ENCODE assay signal across 8 cellular contexts in the genomic region with DNA sequence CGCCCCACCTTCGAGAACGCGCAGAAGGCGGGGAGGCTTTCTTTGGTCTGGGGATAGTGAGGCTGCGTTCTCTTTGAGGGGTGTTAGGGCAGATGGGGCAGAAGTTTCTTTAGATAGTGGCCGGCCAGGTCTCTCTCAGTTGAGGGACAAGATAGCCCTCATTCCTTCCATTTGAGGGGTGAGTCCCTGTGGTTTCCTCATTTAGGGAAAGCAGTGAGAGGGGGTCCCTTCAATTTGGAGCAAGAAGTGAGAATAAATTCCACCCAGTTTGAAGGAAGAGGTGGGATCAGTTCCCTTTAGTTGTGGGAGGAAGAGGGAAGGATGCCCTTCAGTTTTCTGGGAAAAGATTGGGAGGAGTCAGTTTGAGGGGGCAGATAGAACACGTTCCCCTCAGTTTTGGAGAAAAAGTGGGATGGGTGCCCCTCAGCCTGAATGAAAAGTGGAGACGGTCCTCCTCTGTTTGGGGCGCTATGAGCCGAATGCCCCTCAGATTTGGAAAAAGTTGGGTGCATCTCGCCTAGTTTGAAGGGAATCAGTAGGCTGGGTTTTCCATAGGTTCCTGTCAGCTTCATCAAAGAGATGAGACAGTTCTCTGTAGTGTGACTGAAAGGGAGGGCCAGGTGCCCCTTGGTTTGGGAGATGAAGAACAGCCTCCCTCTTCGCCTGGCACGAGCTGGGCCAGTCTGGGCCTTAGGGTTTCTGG. TPM values are rescaled to one million over a fixed set of nuclear protein-coding genes. Genes with fewer than 3 reads are reported as not detected.
A peak's percentile ranks its signal among the peaks of the same experiment; 100 is the strongest.
DNase-seq lines count a peak whose midpoint lies in the region; ATAC-seq, FAIRE-seq and TF ChIP-seq lines count a peak whose summit lies in the region.

No MANE protein-coding gene starts in this region.

- H3K4me1 ChIP-seq in A549 (peaks cover 47% of the 10 kb centered on the region), mesendoderm (ENCODE audit: control insufficient read depth, low read depth, low read length) (peaks cover 19% of the 10 kb centered on the region)

- no peak overlapping the region for H2BK120ac ChIP-seq in mesendoderm (ENCODE audit: low read depth, low read length)

- H3K9me3 ChIP-seq in A549: no peaks in the 10 kb centered on the region

- no peak overlapping the region for H2AK5ac ChIP-seq in mesendoderm (ENCODE audit: low read length)

- peak overlapping the region; percentile 73 for H3K9ac ChIP-seq in mesendoderm (ENCODE audit: low read length)

- in situ Hi-C loops in astrocyte of the spinal cord (cut with HindIII; ENCODE audit: low sequenced_read_pairs): no loop called here

- POLR2A ChIA-PET in A549 (lab: Yijun Ruan, JAX) (interaction anchor here (0.5 to 3.3 kb wide), 13 partner anchors 9 to 195 kb away, joined by 3 to 30 read pairs (median 3); partner anchors contain the start of genes NOL3 and TMEM208), HEK293T (lab: Yijun Ruan, JAX) (interaction anchor here (0.7 to 5.3 kb wide), 17 partner anchors 8 to 180 kb away, joined by 3 to 41 read pairs (median 3); partner anchors contain the start of genes PLEKHG4 and TMEM208)

- H4K5ac ChIP-seq in mesendoderm (ENCODE audit: low read length): no peak overlapping the region

- H3K4me2 ChIP-seq in A549: peak overlapping the region; percentile 97
- H3K4me2 ChIP-seq in mesendoderm (ENCODE audit: low read length): peak overlapping the region; percentile 83

- CTCF ChIA-PET in A549 (lab: Yijun Ruan, JAX) (interaction anchor here (0.7 to 9.7 kb wide), 13 partner anchors 12 to 569 kb away, joined by 3 to 138 read pairs (median 6); partner anchors contain the start of genes KCTD19, LRRC36 and TMEM208), HEK293T (lab: Yijun Ruan, JAX) (interaction anchor here (0.6 to 2.7 kb wide), 2 partner anchors 13 to 380 kb away, joined by 3 to 10 read pairs; no protein-coding TSS in a partner anchor)

- no peak overlapping the region for H2BK5ac ChIP-seq in mesendoderm (ENCODE audit: low read length)

- no peak overlapping the region for H3K4ac ChIP-seq in mesendoderm (ENCODE audit: low read depth, low read length)

- DNase-seq in A549 (ENCODE audit: low read depth in 1 of 2, low spot score in 1 of 2) (no peak), HEK293T (ENCODE audit: extremely low spot score) (no peak), astrocyte of the spinal cord (ENCODE audit: low read depth, low spot score) (no peak), mesendoderm (no peak), SIG-M5 (lab: John Stamatoyannopoulos, UW) (no peak), H4 (ENCODE audit: low spot score) (no peak)

- peak overlapping the region; percentile 89 for H3K18ac ChIP-seq in mesendoderm (ENCODE audit: low read length)

- no peak for TF ChIP-seq EP300 in A549 (IDR thresholded peaks at IDR 0.05)

- TF ChIP-seq CTCF in A549 (IDR thresholded peaks at IDR 0.05) (no peak), astrocyte of the spinal cord (IDR thresholded peaks at IDR 0.05; ENCODE audit: low read depth, low read length) (no peak)

- H3K79me1 ChIP-seq in mesendoderm (ENCODE audit: low read length): peaks cover 7% of the 10 kb centered on the region

- H3K4me3 ChIP-seq in A549 (peak overlapping the region; percentile 74), astrocyte of the spinal cord (ENCODE audit: low read depth, low read length) (peak overlapping the region; percentile 59), mesendoderm (ENCODE audit: low read length) (no peak overlapping the region)

- FAIRE-seq in A549 (lab: Jason Lieb, UNC): no peak

- peak overlapping the region; percentile 90 for H3K56ac ChIP-seq in mesendoderm (ENCODE audit: low read length)

- H3K79me2 ChIP-seq in mesendoderm (ENCODE audit: control insufficient read depth, insufficient read depth, low read length): peaks cover 7% of the 10 kb centered on the region

- TF ChIP-seq RAD21 in A549 (conservative IDR thresholded peaks at IDR 0.05 in 1 of 2, IDR thresholded peaks at IDR 0.05 in 1 of 2): no peak

- no peak overlapping the region for H2BK15ac ChIP-seq in mesendoderm (replicated peaks; ENCODE audit: low read depth)

- peak in 1 of 2 experiments; percentile 2; a peak in 1 of 6 replicates for ATAC-seq in A549
- ATAC-seq in GM19324 (IDR thresholded peaks at IDR 0.05; ENCODE audit: low FRiP score, unreplicated experiment): no peak
- no peak for ATAC-seq in HG03342 (IDR thresholded peaks at IDR 0.05; ENCODE audit: unreplicated experiment)

- TF ChIP-seq POLR2A in A549 (IDR thresholded peaks at IDR 0.05; ENCODE audit: low read length): no peak

- H3K23ac ChIP-seq in mesendoderm (ENCODE audit: low read length): no peak overlapping the region

- peaks cover 4% of the 10 kb centered on the region for H3K27me3 ChIP-seq in mesendoderm (ENCODE audit: insufficient read depth, low read length, poor library complexity)

- 8% methylated on average over 14 of the region's 14 CpGs for WGBS in A549 (ENCODE audit: missing lambda C conversion rate)
- no CpG with 5 or more reads among the region's 14 CpGs for WGBS in mesendoderm (ENCODE audit: extremely low coverage, insufficient coverage, low lambda C conversion rate)

- H3K27ac ChIP-seq in A549 (peak overlapping the region; percentile 77 to 95), mesendoderm (ENCODE audit: low read depth, low read length) (no peak overlapping the region)

- H4K8ac ChIP-seq in mesendoderm (ENCODE audit: low read depth, low read length): no peak overlapping the region

- H3K36me3 ChIP-seq in mesendoderm (ENCODE audit: control insufficient read depth, insufficient read depth, low read length): no peaks in the 10 kb centered on the region

TF ChIP-seq in A549, 52 proteins besides CTCF, POLR2A, EP300 and RAD21 (continues in another document):
- TF ChIP-seq CHD2 (IDR thresholded peaks at IDR 0.05; ENCODE audit: low read length, partially characterized antibody): peak; percentile 12
- peak; percentile 96 for TF ChIP-seq E2F6 (IDR thresholded peaks at IDR 0.05; ENCODE audit: borderline replicate concordance, low read depth)

TF ChIP-seq in HEK293T, 16 proteins besides CTCF, POLR2A, EP300 and RAD21:
- peak; percentile 94 for TF ChIP-seq L3MBTL2 (conservative IDR thresholded peaks at IDR 0.05)
- TF ChIP-seq FOXK2 (IDR thresholded peaks at IDR 0.05): no peak
- no peak for TF ChIP-seq FOXM1 (IDR thresholded peaks at IDR 0.05; ENCODE audit: borderline replicate concordance)

RNA-seq across cellular contexts. Expression of gene FHOD1, which starts 0.6 kb away (rescaled TPM):
- polyA plus RNA-seq in A549 (2011; rRNA removed) (16.1 and 18.1 TPM in 2 replicates), A549 (2017; fragmentation: RNase III; extraction: RNeasy Plus Mini Kit Qiagen cat#74134 plus additional on column Dnase treatment) (29.1 to 34.2 TPM (median 33.6 TPM) in 3 replicates)
- polyA plus RNA-seq in A549 (2012; cell fraction: cytosol; rRNA removed): 34.2 and 36.9 TPM in 2 replicates
- 169 and 214 TPM in 2 replicates for polyA plus RNA-seq in A549 (2012; cell fraction: nucleus; rRNA removed)
- 23.2 and 31.8 TPM in 2 replicates for polyA minus RNA-seq in A549 (2011; rRNA and poly(A)+ RNA removed)
- 37.1 TPM for polyA plus RNA-seq in mesendoderm (2013, experiment 1 of 2)
- polyA plus RNA-seq in mesendoderm (2013, experiment 2 of 2): 37.3 TPM
- 18.4 and 21.2 TPM in 2 replicates for total RNA-seq in H4 (2014; rRNA removed; shearing (Covaris generic))

RNA-seq across cellular contexts. Expression of gene SLC9A5, which starts 0.9 kb away (rescaled TPM):
- polyA plus RNA-seq in A549 (2011; rRNA removed): 0.83 and 1.1 TPM in 2 replicates
- polyA plus RNA-seq in A549 (2012; cell fraction: cytosol; rRNA removed): 1.2 and 1.3 TPM in 2 replicates
- polyA plus RNA-seq in A549 (2012; cell fraction: nucleus; rRNA removed): 8.4 and 9.9 TPM in 2 replicates
- 1.6 to 2.6 TPM (median 2.5 TPM) in 3 replicates for polyA plus RNA-seq in A549 (2017; fragmentation: RNase III; extraction: RNeasy Plus Mini Kit Qiagen cat#74134 plus additional on column Dnase treatment)
- polyA minus RNA-seq in A549 (2011; rRNA and poly(A)+ RNA removed): 0.99 and 1.6 TPM in 2 replicates
- 1.1 TPM for polyA plus RNA-seq in mesendoderm (2013, experiment 1 of 2)
- 0.95 TPM for polyA plus RNA-seq in mesendoderm (2013, experiment 2 of 2)
- 0.81 and 1.4 TPM in 2 replicates for total RNA-seq in H4 (2014; rRNA removed; shearing (Covaris generic))

RNA-seq across cellular contexts. Expression of gene TMEM208, which starts 20.9 kb away (rescaled TPM):
- 70.2 and 73.5 TPM in 2 replicates for polyA plus RNA-seq in A549 (2011; rRNA removed)
- 117 and 121 TPM in 2 replicates for polyA plus RNA-seq in A549 (2012; cell fraction: cytosol; rRNA removed)
- 96.8 and 125 TPM in 2 replicates for polyA plus RNA-seq in A549 (2012; cell fraction: nucleus; rRNA removed)
- 103 to 114 TPM (median 114 TPM) in 3 replicates for polyA plus RNA-seq in A549 (2017; fragmentation: RNase III; extraction: RNeasy Plus Mini Kit Qiagen cat#74134 plus additional on column Dnase treatment)
- polyA minus RNA-seq in A549 (2011; rRNA and poly(A)+ RNA removed): 61.1 and 70.3 TPM in 2 replicates
- 37.1 TPM for polyA plus RNA-seq in mesendoderm (2013, experiment 1 of 2)
- 34.1 TPM for polyA plus RNA-seq in mesendoderm (2013, experiment 2 of 2)
- total RNA-seq in H4 (2014; rRNA removed; shearing (Covaris generic)): 31.1 and 38.4 TPM in 2 replicates

RNA-seq across cellular contexts. Expression of gene PLEKHG4, which starts 31.5 kb away (rescaled TPM):
- 10.0 and 17.7 TPM in 2 replicates for polyA plus RNA-seq in A549 (2011; rRNA removed)
- 16.6 and 21.7 TPM in 2 replicates for polyA plus RNA-seq in A549 (2012; cell fraction: cytosol; rRNA removed)
- polyA plus RNA-seq in A549 (2012; cell fraction: nucleus; rRNA removed): 99.4 and 105 TPM in 2 replicates
- 15.6 to 16.6 TPM (median 15.9 TPM) in 3 replicates for polyA plus RNA-seq in A549 (2017; fragmentation: RNase III; extraction: RNeasy Plus Mini Kit Qiagen cat#74134 plus additional on column Dnase treatment)
- polyA minus RNA-seq in A549 (2011; rRNA and poly(A)+ RNA removed): 21.7 and 24.1 TPM in 2 replicates
- 1.8 TPM for polyA plus RNA-seq in mesendoderm (2013, experiment 1 of 2)
- polyA plus RNA-seq in mesendoderm (2013, experiment 2 of 2): 2.0 TPM
- total RNA-seq in H4 (2014; rRNA removed; shearing (Covaris generic)): 2.4 and 6.7 TPM in 2 replicates

RNA-seq across cellular contexts. Expression of gene ELMO3, which starts 48.9 kb away (rescaled TPM):
- polyA plus RNA-seq in A549 (2011; rRNA removed) (0.62 and 1.0 TPM in 2 replicates), A549 (2017; fragmentation: RNase III; extraction: RNeasy Plus Mini Kit Qiagen cat#74134 plus additional on column Dnase treatment) (1.3 to 1.5 TPM (median 1.4 TPM) in 3 replicates)
- 2.0 and 2.1 TPM in 2 replicates for polyA plus RNA-seq in A549 (2012; cell fraction: cytosol; rRNA removed)
- polyA plus RNA-seq in A549 (2012; cell fraction: nucleus; rRNA removed): 13.0 and 15.7 TPM in 2 replicates
- polyA minus RNA-seq in A549 (2011; rRNA and poly(A)+ RNA removed): 0.78 and 1.2 TPM in 2 replicates
- 2.1 TPM for polyA plus RNA-seq in mesendoderm (2013, experiment 1 of 2)
- polyA plus RNA-seq in mesendoderm (2013, experiment 2 of 2): 2.1 TPM
- total RNA-seq in H4 (2014; rRNA removed; shearing (Covaris generic)): 0.06 and 0.29 TPM in 2 replicates
